10 cellular contexts compared by ENCODE assay signal in genomic region chr11:135027461-135027860, GRCh38.
A peak's percentile ranks its signal among the peaks of the same experiment; 100 is the strongest.
DNase-seq lines count a peak whose midpoint lies in the region; ATAC-seq and TF ChIP-seq lines count a peak whose summit lies in the region.
"Had no signal": no experiment of that assay in that cellular context is flagged by ENCODE, and none has a peak within 500 bp of the region (broad histone marks: within the 10 kb centered on the region; RNA-seq: fewer than 3 reads in every experiment).

No MANE protein-coding gene starts in this region.

- H3K27ac Mint-ChIP-seq in activated CD4-positive, alpha-beta memory T cell treated with anti-CD3 and anti-CD28 coated beads for 36 hours, result no peak overlapping the region

- H3K27ac ChIP-seq in HCT116 (ENCODE audit: low read depth, low read length), result no peak overlapping the region
- H3K27ac ChIP-seq: ovary had no signal

- H3K9ac ChIP-seq in HCT116 (ENCODE audit: low read length), result no peak overlapping the region

- no peak overlapping the region for H3K4me3 ChIP-seq in HCT116 (replicated peaks in 1 of 2; ENCODE audit: low read depth in 1 of 2, low read length in 2 of 2)
- H3K4me3 ChIP-seq: ovary had no signal

- H3K36me3 Mint-ChIP-seq in activated CD4-positive, alpha-beta memory T cell treated with anti-CD3 and anti-CD28 coated beads for 36 hours, result no peaks in the 10 kb centered on the region

- peaks cover 12% of the 10 kb centered on the region for H3K27me3 Mint-ChIP-seq in activated CD4-positive, alpha-beta memory T cell treated with anti-CD3 and anti-CD28 coated beads for 36 hours

- peaks cover 7% of the 10 kb centered on the region; the same call in 1 of the 2 replicates for H3K27me3 ChIP-seq in HCT116 (ENCODE audit: insufficient read depth, low read length)
- H3K27me3 ChIP-seq: ovary had no signal

- no peaks in the 10 kb centered on the region for H3K9me3 ChIP-seq in HCT116 (ENCODE audit: control insufficient read depth in 1 of 2, insufficient read depth in 1 of 2, low read depth in 1 of 2, low read length in 2 of 2)
- H3K9me3 ChIP-seq: ovary had no signal

- no peaks in the 10 kb centered on the region for H3K4me1 ChIP-seq in HCT116 (ENCODE audit: control insufficient read depth in 1 of 2, insufficient read depth in 2 of 2, low read length in 2 of 2)

- peaks cover 2% of the 10 kb centered on the region for H3K9me3 Mint-ChIP-seq in activated CD4-positive, alpha-beta memory T cell treated with anti-CD3 and anti-CD28 coated beads for 36 hours

- no peaks in the 10 kb centered on the region for H3K9me2 ChIP-seq in HCT116 (ENCODE audit: insufficient read depth)

- TF ChIP-seq RAD21 in HCT116 (IDR thresholded peaks at IDR 0.05; ENCODE audit: low read depth), result no peak

- H3K4me1 Mint-ChIP-seq in activated CD4-positive, alpha-beta memory T cell treated with anti-CD3 and anti-CD28 coated beads for 36 hours (ENCODE audit: low read depth), result no peaks in the 10 kb centered on the region

- intact Hi-C loops in HCT116 (cut with micrococcal nuclease), result no loop called here
- intact Hi-C loops in activated CD4-positive, alpha-beta memory T cell treated with anti-CD3 and anti-CD28 coated beads for 36 hours (cut with micrococcal nuclease), result no loop called here

- no peak for TF ChIP-seq POLR2A in HCT116 (IDR thresholded peaks at IDR 0.05; ENCODE audit: borderline replicate concordance, extremely low read depth, insufficient read depth, insufficient read length)

- CTCF ChIA-PET in HCT116 (lab: Charles Lee), result no interaction called here
- CTCF ChIA-PET in activated CD4-positive, alpha-beta memory T cell treated with anti-CD3 and anti-CD28 coated beads for 36 hours (lab: Charles Lee), result no interaction called here

- H2AFZ ChIP-seq in HCT116 (ENCODE audit: low read depth, low read length, poor library complexity, severe bottlenecking), result no peak overlapping the region

- no peaks in the 10 kb centered on the region for H3K79me2 ChIP-seq in HCT116 (ENCODE audit: insufficient read depth, low read length)

- no peak overlapping the region for H3K4me3 Mint-ChIP-seq in activated CD4-positive, alpha-beta memory T cell treated with anti-CD3 and anti-CD28 coated beads for 36 hours

- TF ChIP-seq CTCF in HCT116 (IDR thresholded peaks at IDR 0.05 in 2 of 3, conservative IDR thresholded peaks at IDR 0.05 in 1 of 3; ENCODE audit: borderline replicate concordance in 1 of 3, insufficient read depth in 1 of 3, low read depth in 2 of 3, low read length in 2 of 3), result no peak

- RAD21 ChIA-PET in HCT116 (lab: Charles Lee; ENCODE audit: low non-redundant PET in 1 of 2, low total read pairs in 2 of 2, uncharacterized antibody in 2 of 2, unreplicated experiment in 2 of 2), result no interaction called here

- POLR2A ChIA-PET in HCT116 (lab: Charles Lee), result no interaction called here
- POLR2A ChIA-PET in activated CD4-positive, alpha-beta memory T cell treated with anti-CD3 and anti-CD28 coated beads for 36 hours (lab: Charles Lee), result interaction anchor here (0.7 kb wide), 1 partner anchor 17 kb away, joined by 3 read pairs; no protein-coding TSS in a partner anchor

- DNase-seq in AG08396 (ENCODE audit: low spot score) (peak; percentile 41), HCT116 (ENCODE audit: low read depth, low spot score) (no peak), iPS-NIHi11 (ENCODE audit: low spot score) (peak; percentile 79), globus pallidus (ENCODE audit: low spot score) (no peak), activated T-cell treated with anti-CD3 and anti-CD28 coated beads for 4 hours (no peak)
- peak; percentile 28 for DNase-seq in activated CD4-positive, alpha-beta memory T cell treated with anti-CD3 and anti-CD28 coated beads for 36 hours
- DNase-seq: NCI-H345, ovary had no signal

- H4K20me1 ChIP-seq in HCT116 (ENCODE audit: insufficient read depth), result no peaks in the 10 kb centered on the region

- no TSS peak for BruUV-seq in HCT116 (replicated peaks; lab: Mats Ljungman, UMichigan)

- ATAC-seq in HCT116 (no peak), HG03095 (IDR thresholded peaks at IDR 0.05; ENCODE audit: unreplicated experiment) (no peak), GM19397 (IDR thresholded peaks at IDR 0.05; ENCODE audit: unreplicated experiment) (no peak)

- no peak overlapping the region for H3K4me2 ChIP-seq in HCT116 (ENCODE audit: low read length)

- H3K36me3 ChIP-seq in HCT116 (ENCODE audit: control insufficient read depth in 1 of 2, insufficient read depth in 2 of 2, low read length in 2 of 2), result no peaks in the 10 kb centered on the region
- H3K36me3 ChIP-seq: ovary had no signal

TF ChIP-seq in HCT116, 20 proteins besides CTCF, POLR2A, EP300 and RAD21:
- TF ChIP-seq EGR1 (IDR thresholded peaks at IDR 0.05; ENCODE audit: low read depth), result no peak
- peak; percentile 83 for TF ChIP-seq REST (IDR thresholded peaks at IDR 0.05; ENCODE audit: low read depth)
- TF ChIP-seq SRF (IDR thresholded peaks at IDR 0.05; ENCODE audit: low read depth), result no peak

Comparison
In these comparisons a context has a peak if more than half of its experiments do, and no peak if none do; other contexts are left out.
1. DNase-seq: peak in AG08396 (single experiment), activated CD4-positive, alpha-beta memory T cell treated with anti-CD3 and anti-CD28 coated beads for 36 hours (single experiment) and iPS-NIHi11 (single experiment); none in HCT116 (single experiment), globus pallidus (single experiment) and activated T-cell treated with anti-CD3 and anti-CD28 coated beads for 4 hours (single experiment).